26 cellular contexts compared by ENCODE assay signal in the genomic region with DNA sequence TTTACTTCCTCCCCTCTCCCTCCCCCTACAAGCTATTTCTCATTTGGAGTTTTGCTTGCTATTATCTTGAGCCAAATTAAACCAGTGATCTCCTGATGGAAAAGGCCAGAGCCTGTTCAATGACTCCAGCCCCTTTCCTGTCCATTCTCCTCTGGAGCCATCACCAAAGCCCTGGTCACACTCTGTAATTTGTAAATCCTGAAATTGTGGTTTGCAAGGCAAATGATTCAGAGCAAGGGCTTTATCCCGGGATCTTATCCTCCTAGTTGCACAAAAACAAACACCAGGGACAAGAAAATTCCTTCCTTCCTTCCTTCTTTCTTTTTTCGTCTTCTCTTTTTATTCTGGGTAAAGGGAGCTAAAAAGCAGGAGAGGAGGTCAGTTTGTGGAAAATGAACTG.
DNase-seq lines count a peak whose midpoint lies in the region; ATAC-seq and TF ChIP-seq lines count a peak whose summit lies in the region.
"Had no signal": no experiment of that assay in that cellular context is flagged by ENCODE, and none has a peak within 500 bp of the region (broad histone marks: within the 10 kb centered on the region; RNA-seq: fewer than 3 reads in every experiment).

No MANE protein-coding gene starts in this region.

- H3K9me2 ChIP-seq in SK-N-SH, result no peaks in the 10 kb centered on the region

- no peaks in the 10 kb centered on the region for H3K9me3 Mint-ChIP-seq in WTC11

- H3K9me3 ChIP-seq in SK-N-SH (no peaks in the 10 kb centered on the region), iPS DF 6.9 (ENCODE audit: control insufficient read depth, insufficient read depth, low read length) (no peaks in the 10 kb centered on the region), lower lobe of right lung (no peaks in the 10 kb centered on the region)
- H3K9me3 ChIP-seq: HAP-1, transverse colon had no signal

- H3K4me2 ChIP-seq in SK-N-SH, result peak overlapping the region; percentile 26; the same call in 1 of the 2 replicates

- CTCF ChIA-PET in SK-N-SH (lab: Yijun Ruan, JAX) (interaction anchor here (0.7 to 1.1 kb wide), 2 partner anchors 54 to 347 kb away, joined by 3 read pairs; no protein-coding TSS in a partner anchor), WTC11 (lab: Charles Lee) (interaction anchor here (1.4 kb wide), 1 partner anchor 14 kb away, joined by 3 read pairs; no protein-coding TSS in a partner anchor)

- no peak for TF ChIP-seq EP300 in SK-N-SH (IDR thresholded peaks at IDR 0.05; ENCODE audit: borderline replicate concordance in 1 of 2, low read depth in 1 of 2, low read length in 1 of 2)

- no peak overlapping the region for H2AFZ ChIP-seq in SK-N-SH (ENCODE audit: low read depth)

- H3K79me2 ChIP-seq in SK-N-SH (ENCODE audit: insufficient read depth), result no peaks in the 10 kb centered on the region

- H3K4me1 ChIP-seq in SK-N-SH (ENCODE audit: control insufficient read depth in 1 of 2, insufficient read depth in 2 of 2, low read depth in 1 of 2, low read length in 1 of 2) (peaks cover 15 to 17% of the 10 kb centered on the region in 2 experiments), iPS DF 6.9 (ENCODE audit: control insufficient read depth, insufficient read depth, low read length) (no peaks in the 10 kb centered on the region), lower lobe of right lung (no peaks in the 10 kb centered on the region)
- H3K4me1 ChIP-seq: HAP-1 had no signal

- H3K27me3 Mint-ChIP-seq in WTC11 (ENCODE audit: low read depth), result no peaks in the 10 kb centered on the region
- H3K27me3 Mint-ChIP-seq: progenitor cell of endocrine pancreas had no signal

- H3K4me1 Mint-ChIP-seq in WTC11, result peaks cover 70% of the 10 kb centered on the region
- H3K4me1 Mint-ChIP-seq: activated CD8-positive, alpha-beta memory T cell treated with anti-CD3 and anti-CD28 coated beads, Interleukin-2, amount 10 ng/mL, durations not matched to agents 7 days and 5 days; natural killer cell had no signal

- H3K27ac ChIP-seq in SK-N-SH (ENCODE audit: low read depth in 2 of 2, low read length in 1 of 2), result peak overlapping the region in 1 of 2 experiments; percentile 34; a peak in 2 of 4 replicates
- peak overlapping the region; percentile 29 for H3K27ac ChIP-seq in iPS DF 6.9 (ENCODE audit: low read length)
- H3K27ac ChIP-seq in lower lobe of right lung, result no peak overlapping the region
- H3K27ac ChIP-seq: 22Rv1, brain microvascular endothelial cell, transverse colon had no signal

- no peak for DNase-seq in SK-N-SH
- DNase-seq in WTC11 (ENCODE audit: low spot score), result no peak
- DNase-seq in iPS DF 6.9 (ENCODE audit: low read depth, low spot score), result no peak
- peak; percentile 16 for DNase-seq in stromal cell of bone marrow (ENCODE audit: low read depth)
- DNase-seq in lower lobe of right lung, result no peak
- DNase-seq: activated CD4-positive, alpha-beta T cell treated with anti-CD3 and anti-CD28 coated beads for 4 hours; activated CD8-positive, alpha-beta memory T cell treated with anti-CD3 and anti-CD28 coated beads, Interleukin-2, amount 10 ng/mL, durations not matched to agents 7 days and 5 days; activated gamma-delta T cell; brain microvascular endothelial cell; C1 segment of cervical spinal cord; kidney; mammary epithelial cell; natural killer cell; NCI-H1694 treated with DMSO at 0.1 percent for 48 hours; NCI-H226; NK-92 treated with Interleukin-12 subunit alpha and Interleukin-12 subunit beta, amount 100 ng/mL, for 24 hours; stimulated activated CD4-positive, alpha-beta T cell treated with anti-CD3 and anti-CD28 coated beads, Interleukin-2, amount 100 ng/mL, for 24 hours; stimulated activated naive CD8-positive, alpha-beta T cell treated with anti-CD3 and anti-CD28 coated beads, Interleukin-15, Interleukin-2, amounts not matched to agents 100 U/mL and 50 U/mL, for 24 hours; transverse colon had no signal

- intact Hi-C loops in lower lobe of right lung (cut with DNase I), result no loop called here

- H3K4me3 Mint-ChIP-seq in WTC11, result peak overlapping the region; percentile 36
- H3K4me3 Mint-ChIP-seq: activated CD8-positive, alpha-beta memory T cell treated with anti-CD3 and anti-CD28 coated beads, Interleukin-2, amount 10 ng/mL, durations not matched to agents 7 days and 5 days; natural killer cell had no signal

- TF ChIP-seq RAD21 in SK-N-SH (IDR thresholded peaks at IDR 0.05; ENCODE audit: low read length), result no peak

- H4K20me1 ChIP-seq in SK-N-SH (ENCODE audit: insufficient read depth), result no peaks in the 10 kb centered on the region

- no peak for TF ChIP-seq CTCF in SK-N-SH (IDR thresholded peaks at IDR 0.05)
- no peak for TF ChIP-seq CTCF in WTC11 (IDR thresholded peaks at IDR 0.05)
- no peak for TF ChIP-seq CTCF in lower lobe of right lung (IDR thresholded peaks at IDR 0.05)

- no peak for ATAC-seq in SK-N-SH treated with all-trans-retinoic acid at 6 μM for 48 hours
- ATAC-seq in WTC11, result no peak
- no peak for ATAC-seq in GM19397 (IDR thresholded peaks at IDR 0.05; ENCODE audit: unreplicated experiment)
- ATAC-seq in HG02981 (IDR thresholded peaks at IDR 0.05; ENCODE audit: unreplicated experiment), result no peak
- ATAC-seq in lower lobe of right lung, result no peak
- ATAC-seq: activated CD8-positive, alpha-beta memory T cell treated with anti-CD3 and anti-CD28 coated beads, Interleukin-2, amount 10 ng/mL, durations not matched to agents 7 days and 5 days; K562; natural killer cell; stimulated activated naive CD8-positive, alpha-beta T cell treated with anti-CD3 and anti-CD28 coated beads, Interleukin-15, Interleukin-2, amounts not matched to agents 100 U/mL and 50 U/mL, for 24 hours had no signal

- H3K27me3 ChIP-seq in SK-N-SH (ENCODE audit: insufficient read depth) (no peaks in the 10 kb centered on the region), iPS DF 6.9 (ENCODE audit: control insufficient read depth, insufficient read depth, low read length) (no peaks in the 10 kb centered on the region), lower lobe of right lung (ENCODE audit: low read depth) (no peaks in the 10 kb centered on the region)
- H3K27me3 ChIP-seq: brain microvascular endothelial cell, transverse colon had no signal

- POLR2A ChIA-PET in SK-N-SH (lab: Yijun Ruan, JAX), result no interaction called here
- POLR2A ChIA-PET in WTC11 (lab: Charles Lee), result no interaction called here

- no peak overlapping the region for H3K4me3 ChIP-seq in SK-N-SH (ENCODE audit: low read depth in 2 of 2, low read length in 1 of 2)
- no peak overlapping the region for H3K4me3 ChIP-seq in iPS DF 6.9 (ENCODE audit: low read length)
- H3K4me3 ChIP-seq in lower lobe of right lung, result no peak overlapping the region
- H3K4me3 ChIP-seq: HAP-1, K562, transverse colon had no signal

- H3K36me3 Mint-ChIP-seq in WTC11, result no peaks in the 10 kb centered on the region
- H3K36me3 Mint-ChIP-seq: activated CD8-positive, alpha-beta memory T cell treated with anti-CD3 and anti-CD28 coated beads, Interleukin-2, amount 10 ng/mL, durations not matched to agents 7 days and 5 days; natural killer cell had no signal

- H3K9ac ChIP-seq in SK-N-SH, result no peak overlapping the region

- WGBS in SK-N-SH (ENCODE audit: low lambda C conversion rate), result 73% methylated on average over 2 of the region's 2 CpGs
- no CpG with 5 or more reads among the region's 2 CpGs for WGBS in iPS DF 6.9 (ENCODE audit: insufficient coverage, insufficient read length)

- H3K27ac Mint-ChIP-seq in WTC11, result peak overlapping the region; percentile 95
- H3K27ac Mint-ChIP-seq: natural killer cell had no signal

- H3F3A ChIP-seq in SK-N-SH (replicated peaks; ENCODE audit: insufficient read depth), result no peaks in the 10 kb centered on the region

- no peaks in the 10 kb centered on the region for H3K36me3 ChIP-seq in SK-N-SH (replicated peaks in 1 of 2; ENCODE audit: control insufficient read depth in 1 of 2, insufficient read depth in 2 of 2, low read length in 1 of 2)
- no peaks in the 10 kb centered on the region for H3K36me3 ChIP-seq in iPS DF 6.9 (ENCODE audit: control insufficient read depth, insufficient read depth, low read length)
- H3K36me3 ChIP-seq in lower lobe of right lung, result no peaks in the 10 kb centered on the region
- H3K36me3 ChIP-seq: brain microvascular endothelial cell, HAP-1, transverse colon had no signal

TF ChIP-seq in SK-N-SH, 30 proteins besides CTCF, POLR2A, EP300 and RAD21 (continues in another document):
- TF ChIP-seq, protein P1, sequence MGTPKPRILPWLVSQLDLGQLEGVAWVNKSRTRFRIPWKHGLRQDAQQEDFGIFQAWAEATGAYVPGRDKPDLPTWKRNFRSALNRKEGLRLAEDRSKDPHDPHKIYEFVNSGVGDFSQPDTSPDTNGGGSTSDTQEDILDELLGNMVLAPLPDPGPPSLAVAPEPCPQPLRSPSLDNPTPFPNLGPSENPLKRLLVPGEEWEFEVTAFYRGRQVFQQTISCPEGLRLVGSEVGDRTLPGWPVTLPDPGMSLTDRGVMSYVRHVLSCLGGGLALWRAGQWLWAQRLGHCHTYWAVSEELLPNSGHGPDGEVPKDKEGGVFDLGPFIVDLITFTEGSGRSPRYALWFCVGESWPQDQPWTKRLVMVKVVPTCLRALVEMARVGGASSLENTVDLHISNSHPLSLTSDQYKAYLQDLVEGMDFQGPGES (IDR thresholded peaks at IDR 0.05; ENCODE audit: low read depth, low read length), result no peak
- TF ChIP-seq NFIC (IDR thresholded peaks at IDR 0.05; ENCODE audit: borderline replicate concordance), result no peak

TF ChIP-seq in SK-N-SH treated with all-trans-retinoic acid at 6 μM for 48 hours, 23 proteins besides CTCF, POLR2A, EP300 and RAD21:
- TF ChIP-seq ZFP30 (CRISPR knock-in tag; IDR thresholded peaks at IDR 0.05), result no peak
TF ChIP-seq in SK-N-SH treated with all-trans-retinoic acid at 6 μM for 48 hours: peak in this region for 0.

TF ChIP-seq in WTC11, 78 proteins besides CTCF, POLR2A, EP300 and RAD21:
- TF ChIP-seq, protein P2, sequence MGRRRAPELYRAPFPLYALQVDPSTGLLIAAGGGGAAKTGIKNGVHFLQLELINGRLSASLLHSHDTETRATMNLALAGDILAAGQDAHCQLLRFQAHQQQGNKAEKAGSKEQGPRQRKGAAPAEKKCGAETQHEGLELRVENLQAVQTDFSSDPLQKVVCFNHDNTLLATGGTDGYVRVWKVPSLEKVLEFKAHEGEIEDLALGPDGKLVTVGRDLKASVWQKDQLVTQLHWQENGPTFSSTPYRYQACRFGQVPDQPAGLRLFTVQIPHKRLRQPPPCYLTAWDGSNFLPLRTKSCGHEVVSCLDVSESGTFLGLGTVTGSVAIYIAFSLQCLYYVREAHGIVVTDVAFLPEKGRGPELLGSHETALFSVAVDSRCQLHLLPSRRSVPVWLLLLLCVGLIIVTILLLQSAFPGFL (CRISPR knock-in tag; IDR thresholded peaks at IDR 0.05; ENCODE audit: borderline replicate concordance), result no peak
- TF ChIP-seq OVOL2 (CRISPR knock-in tag; IDR thresholded peaks at IDR 0.05; ENCODE audit: borderline replicate concordance), result no peak
TF ChIP-seq in WTC11: peak in this region for 0.
